ENCODE assay signal across 11 cellular contexts in the genomic region with DNA sequence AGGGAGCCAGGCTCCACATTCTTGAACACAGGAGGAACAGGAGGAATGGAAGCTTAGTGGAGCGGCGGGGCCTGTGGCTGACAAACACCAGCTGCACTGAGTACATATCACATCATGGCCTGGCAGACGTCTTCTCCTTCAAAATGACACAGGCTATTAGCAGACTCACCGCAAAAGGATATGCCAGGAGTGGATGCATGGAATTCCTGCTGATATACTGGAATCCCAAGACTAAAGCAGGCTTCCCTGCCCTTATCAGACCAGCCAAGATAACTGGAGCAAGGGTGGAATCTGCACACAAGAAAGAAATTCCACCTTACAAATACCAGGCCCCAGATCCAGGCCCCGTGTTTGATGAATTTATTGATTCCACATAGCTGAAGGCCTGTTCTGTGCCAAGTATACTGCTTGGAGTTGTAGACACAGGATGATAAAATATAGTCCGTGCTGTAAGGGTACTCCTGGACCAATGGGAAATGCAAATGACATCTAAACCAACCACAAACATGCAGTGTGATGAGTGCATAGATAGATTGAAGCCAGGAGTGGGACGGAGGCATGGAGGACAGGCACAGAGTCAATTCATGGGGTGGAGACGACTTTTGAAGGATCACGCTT.
A peak's percentile ranks its signal among the peaks of the same experiment; 100 is the strongest.
DNase-seq lines count a peak whose midpoint lies in the region; ATAC-seq and TF ChIP-seq lines count a peak whose summit lies in the region.
"Had no signal": no experiment of that assay in that cellular context is flagged by ENCODE, and none has a peak within 500 bp of the region (broad histone marks: within the 10 kb centered on the region; RNA-seq: fewer than 3 reads in every experiment).

No MANE protein-coding gene starts in this region.

- H3K27me3 Mint-ChIP-seq in nephron (ENCODE audit: low read depth): peaks cover 3% of the 10 kb centered on the region
- H3K27me3 Mint-ChIP-seq in activated CD4-positive, alpha-beta memory T cell treated with anti-CD3 and anti-CD28 coated beads, Interleukin-2, amount 10 ng/mL, durations not matched to agents 7 days and 5 days: peaks cover 1% of the 10 kb centered on the region

- intact Hi-C loops in Right ventricle myocardium superior (cut with DNase I): no loop called here

- peak; percentile 59 for DNase-seq in AG08395 (ENCODE audit: low spot score)
- peak; percentile 84 for DNase-seq in SK-N-DZ (ENCODE audit: low spot score)
- peak; percentile 74 for DNase-seq in Right ventricle myocardium superior
- no peak for DNase-seq in activated CD4-positive, alpha-beta memory T cell treated with anti-CD3 and anti-CD28 coated beads, Interleukin-2, amount 10 ng/mL, durations not matched to agents 7 days and 5 days
- DNase-seq in NCI-H2171 treated with DMSO at 0.1 percent for 48 hours (lab: John Stamatoyannopoulos, UW): no peak
- DNase-seq in A172 (ENCODE audit: low spot score): no peak
- DNase-seq: activated T-cell treated with anti-CD3 and anti-CD28 coated beads, Interleukin-2, amount 50 U/mL, for 72 hours; NCI-H2171 had no signal

- H3K36me3 Mint-ChIP-seq in nephron (ENCODE audit: low read depth): no peaks in the 10 kb centered on the region
- no peaks in the 10 kb centered on the region for H3K36me3 Mint-ChIP-seq in activated CD4-positive, alpha-beta memory T cell treated with anti-CD3 and anti-CD28 coated beads, Interleukin-2, amount 10 ng/mL, durations not matched to agents 7 days and 5 days (ENCODE audit: low read depth)
- H3K36me3 Mint-ChIP-seq: memory B cell had no signal

- TF ChIP-seq CTCF in nephron (IDR thresholded peaks at IDR 0.05; ENCODE audit: unreplicated experiment in 3 of 3): no peak

- H3K9me3 Mint-ChIP-seq in nephron: no peaks in the 10 kb centered on the region
- H3K9me3 Mint-ChIP-seq in activated CD4-positive, alpha-beta memory T cell treated with anti-CD3 and anti-CD28 coated beads, Interleukin-2, amount 10 ng/mL, durations not matched to agents 7 days and 5 days: no peaks in the 10 kb centered on the region
- H3K9me3 Mint-ChIP-seq: activated T-cell treated with anti-CD3 and anti-CD28 coated beads, Interleukin-2, amount 50 U/mL, for 72 hours; memory B cell had no signal

- peaks cover 68% of the 10 kb centered on the region for H3K4me1 Mint-ChIP-seq in nephron
- H3K4me1 Mint-ChIP-seq in activated CD4-positive, alpha-beta memory T cell treated with anti-CD3 and anti-CD28 coated beads, Interleukin-2, amount 10 ng/mL, durations not matched to agents 7 days and 5 days: no peaks in the 10 kb centered on the region
- H3K4me1 Mint-ChIP-seq: memory B cell had no signal

- H3K4me3 Mint-ChIP-seq in nephron: no peak overlapping the region
- no peak overlapping the region for H3K4me3 Mint-ChIP-seq in activated CD4-positive, alpha-beta memory T cell treated with anti-CD3 and anti-CD28 coated beads, Interleukin-2, amount 10 ng/mL, durations not matched to agents 7 days and 5 days
- H3K4me3 Mint-ChIP-seq: activated T-cell treated with anti-CD3 and anti-CD28 coated beads, Interleukin-2, amount 50 U/mL, for 72 hours; memory B cell had no signal

- CTCF ChIA-PET in activated CD4-positive, alpha-beta memory T cell treated with anti-CD3 and anti-CD28 coated beads, Interleukin-2, amount 10 ng/mL, durations not matched to agents 7 days and 5 days (lab: Charles Lee): no interaction called here

- ATAC-seq in Right ventricle myocardium superior (ENCODE audit: poor library complexity) (peak; percentile 97), HG02571 (IDR thresholded peaks at IDR 0.05; ENCODE audit: unreplicated experiment) (no peak)
- ATAC-seq: activated T-cell treated with anti-CD3 and anti-CD28 coated beads, Interleukin-2, amount 50 U/mL, for 72 hours had no signal

- H3K27ac Mint-ChIP-seq in nephron: peak overlapping the region; percentile 65 to 95 (median 95)
- H3K27ac Mint-ChIP-seq in activated CD4-positive, alpha-beta memory T cell treated with anti-CD3 and anti-CD28 coated beads, Interleukin-2, amount 10 ng/mL, durations not matched to agents 7 days and 5 days: no peak overlapping the region
- H3K27ac Mint-ChIP-seq: activated T-cell treated with anti-CD3 and anti-CD28 coated beads, Interleukin-2, amount 50 U/mL, for 72 hours; memory B cell had no signal

- POLR2A ChIA-PET in activated CD4-positive, alpha-beta memory T cell treated with anti-CD3 and anti-CD28 coated beads, Interleukin-2, amount 10 ng/mL, durations not matched to agents 7 days and 5 days (lab: Charles Lee): no interaction called here

Comparison
In these comparisons a context has a peak if more than half of its experiments do, and no peak if none do; other contexts are left out.
1. DNase-seq: peak in AG08395 (single experiment), SK-N-DZ (single experiment) and Right ventricle myocardium superior (single experiment); none in activated CD4-positive, alpha-beta memory T cell treated with anti-CD3 and anti-CD28 coated beads, Interleukin-2, amount 10 ng/mL, durations not matched to agents 7 days and 5 days (single experiment), NCI-H2171 treated with DMSO at 0.1 percent for 48 hours (single experiment) and A172 (single experiment).